In genomic region chr2:200810252-200810650, GRCh38 we compare ENCODE assay signal across 8 cellular contexts. TPM values are rescaled to one million over a fixed set of nuclear protein-coding genes. Genes with fewer than 3 reads are reported as not detected.
DNase-seq lines count a peak whose midpoint lies in the region; ATAC-seq and TF ChIP-seq lines count a peak whose summit lies in the region.

No MANE protein-coding gene starts in this region.

- no peak for TF ChIP-seq POLR2A in Peyer's patch (IDR thresholded peaks at IDR 0.05)

- TF ChIP-seq CTCF in Peyer's patch (IDR thresholded peaks at IDR 0.05) (no peak), psoas muscle (IDR thresholded peaks at IDR 0.05) (no peak)

- H3K4me1 ChIP-seq in Peyer's patch (peaks cover 0 to 35% (median 8%) of the 10 kb centered on the region in 4 donors), psoas muscle (peaks cover 37% of the 10 kb centered on the region)

- in situ Hi-C loops in G401 (cut with HindIII; ENCODE audit: low sequenced_read_pairs), result no loop called here

- 47 to 65% (median 57%) methylated on average over 1 of the region's 1 CpG for WGBS in psoas muscle, 3 donors

- H3K9me3 ChIP-seq in Peyer's patch (no peaks in the 10 kb centered on the region), psoas muscle (no peaks in the 10 kb centered on the region)

- intact Hi-C loops in psoas muscle (cut with DNase I), result loop anchor here (2.0 to 5.0 kb wide), 4 partner anchors 43 to 97 kb away; partner anchors contain the start of gene CLK1 (in 2 of the 2)
- intact Hi-C loops in posterior cingulate gyrus (cut with DNase I), result loop anchor here (2.0 kb wide), 1 partner anchor 97 kb away; no protein-coding TSS in a partner anchor

- H3K27me3 ChIP-seq in Peyer's patch (no peaks in the 10 kb centered on the region), psoas muscle (ENCODE audit: insufficient read depth in 3 of 3, low read length in 2 of 3) (no peaks in the 10 kb centered on the region)

- DNase-seq in EH (ENCODE audit: low read depth), result peak; percentile 88
- DNase-seq in Peyer's patch, result no peak
- DNase-seq in fibroblast of gingiva (ENCODE audit: low read depth), result peak; percentile 87
- no peak for DNase-seq in psoas muscle
- no peak for DNase-seq in posterior cingulate gyrus
- no peak for DNase-seq in GF-D8 (lab: John Stamatoyannopoulos, UW)
- no peak for DNase-seq in NCI-H774 (lab: John Stamatoyannopoulos, UW)
- no peak for DNase-seq in G401 (ENCODE audit: low spot score)

- no peak for ATAC-seq in psoas muscle

- H3K27ac ChIP-seq in Peyer's patch (peak overlapping the region in 3 of 4 donors; percentile 94 to 99 (median 99)), psoas muscle (peak overlapping the region; percentile 98)

- H3K4me3 ChIP-seq in Peyer's patch (peak overlapping the region in 1 of 4 donors; percentile 99), psoas muscle (peak overlapping the region; percentile 91)

- peaks cover 0 to 14% (median 0%) of the 10 kb centered on the region in 3 donors for H3K36me3 ChIP-seq in Peyer's patch
- peaks cover 3 to 23% of the 10 kb centered on the region in 2 donors for H3K36me3 ChIP-seq in psoas muscle (ENCODE audit: insufficient read depth in 1 of 2, low read depth in 1 of 2)

RNA-seq across cellular contexts. Expression of gene BZW1, which starts 1.5 kb away (rescaled TPM):
- total RNA-seq in Peyer's patch, result 100 to 1,000 TPM; 122 to 236 (median 133) TPM
- total RNA-seq in psoas muscle, result 100 to 1,000 TPM in 3 of 4 donors, 10 to 100 TPM in 1; 55.6 to 122 (median 114) TPM
- 100 to 1,000 TPM in 2 of 3 donors, 10 to 100 TPM in 1; 52.5 to 223 (median 163) TPM for polyA plus RNA-seq in psoas muscle
- 474 and 596 TPM in 2 replicates for total RNA-seq in G401 (2014; rRNA removed; shearing (Covaris generic))

RNA-seq across cellular contexts. Expression of gene CLK1, which starts 54.2 kb away (rescaled TPM):
- 100 to 1,000 TPM; 119 to 173 (median 144) TPM for total RNA-seq in Peyer's patch
- total RNA-seq in psoas muscle, result 10 to 100 TPM; 30.6 to 71.0 (median 41.3) TPM
- 10 to 100 TPM; 49.4 to 91.8 (median 86.6) TPM for polyA plus RNA-seq in psoas muscle
- 31.6 and 35.0 TPM in 2 replicates for total RNA-seq in G401 (2014; rRNA removed; shearing (Covaris generic))

Comparison
In these comparisons a context has a peak if more than half of its experiments do, and no peak if none do; other contexts are left out.
1. DNase-seq: peak in EH (single experiment) and fibroblast of gingiva (single experiment); none in Peyer's patch (0 of 3), psoas muscle (0 of 2), posterior cingulate gyrus (0 of 10), GF-D8 (single experiment), NCI-H774 (single experiment) and G401 (single experiment).